ENCODE assay signal across 10 cellular contexts in the genomic region with DNA sequence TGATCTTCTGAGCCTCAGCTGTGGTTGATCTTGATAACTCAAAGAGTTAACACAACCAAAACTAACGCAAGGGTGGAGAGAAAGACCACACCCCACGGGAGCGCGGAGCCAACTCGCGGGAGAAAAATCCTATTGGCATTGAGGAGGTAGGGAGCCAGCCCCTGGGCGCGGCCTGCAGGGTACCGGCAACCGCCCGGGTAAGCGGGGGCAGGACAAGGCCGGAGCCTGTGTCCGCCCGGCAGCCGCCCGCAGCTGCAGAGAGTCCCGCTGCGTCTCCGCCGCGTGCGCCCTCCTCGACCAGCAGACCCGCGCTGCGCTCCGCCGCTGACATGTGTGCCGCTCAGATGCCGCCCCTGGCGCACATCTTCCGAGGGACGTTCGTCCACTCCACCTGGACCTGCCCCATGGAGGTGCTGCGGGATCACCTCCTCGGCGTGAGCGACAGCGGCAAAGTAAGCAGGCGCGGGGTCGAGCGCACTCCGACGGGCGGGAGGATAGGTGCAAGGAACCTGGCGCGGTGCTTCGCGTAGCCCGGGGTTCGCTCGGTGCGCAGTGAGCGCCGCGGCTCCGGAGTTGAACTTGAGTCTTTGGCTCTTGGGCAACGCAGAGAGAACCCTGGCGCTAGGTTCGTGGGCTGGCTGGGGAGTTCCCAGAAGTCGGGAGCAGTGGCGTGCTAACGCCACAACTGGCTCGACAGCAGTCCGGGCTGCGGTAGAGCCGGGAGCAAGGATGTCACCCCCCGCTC. TPM values are rescaled to one million over a fixed set of nuclear protein-coding genes. Genes with fewer than 3 reads are reported as not detected.
A peak's percentile ranks its signal among the peaks of the same experiment; 100 is the strongest.
DNase-seq lines count a peak whose midpoint lies in the region; ATAC-seq, FAIRE-seq and TF ChIP-seq lines count a peak whose summit lies in the region.
"Had no signal": no experiment of that assay in that cellular context is flagged by ENCODE, and none has a peak within 500 bp of the region (broad histone marks: within the 10 kb centered on the region; RNA-seq: fewer than 3 reads in every experiment).

Gene GDA (plus strand): TSS at position 210 of the 745 bp plus-strand sequence. CDS start 120 bp downstream, at position 330.

- H3K4me3 Mint-ChIP-seq in activated T-cell treated with anti-CD3 and anti-CD28 coated beads, Interleukin-2, amount 50 U/mL, for 72 hours: peak within 1 kb of the TSS in 1 of 2 donors; percentile 44
- H3K4me3 Mint-ChIP-seq in activated T-helper 2 cell treated with anti-CD3 and anti-CD28 coated beads, Interferon-gamma antibody, Interleukin-2, Interleukin-4, amounts not matched to agents 10 μg/mL and 5 μg/mL and 100 μg/mL, durations not matched to agents 14 hours and 24 hours and 36 hours (ENCODE audit: low read depth): no peak within 1 kb of the TSS

- peak; percentile 17 for TF ChIP-seq CTCF in VCaP (conservative IDR thresholded peaks at IDR 0.05)
- peak in 1 of 5 experiments; percentile 20 for TF ChIP-seq CTCF in transverse colon (IDR thresholded peaks at IDR 0.05)

- ATAC-seq in activated T-cell treated with anti-CD3 and anti-CD28 coated beads, Interleukin-2, amount 50 U/mL, for 72 hours (replicated peaks in 1 of 2): no peak
- no peak for ATAC-seq in GM18873 (IDR thresholded peaks at IDR 0.05; ENCODE audit: low FRiP score, unreplicated experiment)

- H3K4me1 ChIP-seq in transverse colon: peaks cover 0 to 15% (median 1%) of the 10 kb centered on the region in 4 donors

- peaks cover 44% of the 10 kb centered on the region for H3K27me3 Mint-ChIP-seq in activated T-cell treated with anti-CD3 and anti-CD28 coated beads, Interleukin-2, amount 50 U/mL, for 72 hours (ENCODE audit: low read depth)
- H3K27me3 Mint-ChIP-seq in activated T-helper 2 cell treated with anti-CD3 and anti-CD28 coated beads, Interferon-gamma antibody, Interleukin-2, Interleukin-4, amounts not matched to agents 10 μg/mL and 5 μg/mL and 100 μg/mL, durations not matched to agents 14 hours and 24 hours and 36 hours (ENCODE audit: low read depth): peaks cover 32% of the 10 kb centered on the region

- TF ChIP-seq EP300 in transverse colon (IDR thresholded peaks at IDR 0.05; ENCODE audit: low read depth): no peak

- H3K4me3 ChIP-seq in transverse colon: peak within 1 kb of the TSS; percentile 8 to 55 (median 41)

- peak; percentile 17 to 21 for DNase-seq in activated T-cell treated with anti-CD3 and anti-CD28 coated beads, Interleukin-2, amount 50 U/mL, for 48 hours
- no peak for DNase-seq in activated T-cell treated with anti-CD3 and anti-CD28 coated beads, Interleukin-2, amount 50 U/mL, for 72 hours
- DNase-seq in transverse colon (peak; percentile 70), NCI-H187 (lab: John Stamatoyannopoulos, UW) (no peak)
- DNase-seq in activated T-helper 2 cell treated with anti-CD3 and anti-CD28 coated beads, Interferon-gamma antibody, Interleukin-2, Interleukin-4, amounts not matched to agents 10 μg/mL and 5 μg/mL and 100 μg/mL, durations not matched to agents 14 hours and 24 hours and 36 hours (ENCODE audit: low spot score): no peak
- DNase-seq: activated CD8-positive, alpha-beta memory T cell treated with anti-CD3 and anti-CD28 coated beads, Interleukin-2, amount 50 U/mL, for 4 hours; CD4-positive, CD25-positive, alpha-beta regulatory T cell had no signal

- no peaks in the 10 kb centered on the region for H3K9me3 ChIP-seq in transverse colon

- H3K4me1 Mint-ChIP-seq in activated T-cell treated with anti-CD3 and anti-CD28 coated beads, Interleukin-2, amount 50 U/mL, for 72 hours (ENCODE audit: low read depth): peaks cover 5% of the 10 kb centered on the region
- peaks cover 2% of the 10 kb centered on the region for H3K4me1 Mint-ChIP-seq in activated T-helper 2 cell treated with anti-CD3 and anti-CD28 coated beads, Interferon-gamma antibody, Interleukin-2, Interleukin-4, amounts not matched to agents 10 μg/mL and 5 μg/mL and 100 μg/mL, durations not matched to agents 14 hours and 24 hours and 36 hours (ENCODE audit: low read depth)

- WGBS in transverse colon (ENCODE audit: low coverage in 1 of 2), 2 donors: 7% methylated on average over 67 of the region's 70 CpGs; no CpG with 5 or more reads in 1 of the 2 donors

- H3K36me3 Mint-ChIP-seq in activated T-cell treated with anti-CD3 and anti-CD28 coated beads, Interleukin-2, amount 50 U/mL, for 72 hours (ENCODE audit: insufficient read depth in 2 of 2): no peaks in the 10 kb centered on the region
- no peaks in the 10 kb centered on the region for H3K36me3 Mint-ChIP-seq in activated T-helper 2 cell treated with anti-CD3 and anti-CD28 coated beads, Interferon-gamma antibody, Interleukin-2, Interleukin-4, amounts not matched to agents 10 μg/mL and 5 μg/mL and 100 μg/mL, durations not matched to agents 14 hours and 24 hours and 36 hours (ENCODE audit: low read depth)
- H3K36me3 Mint-ChIP-seq: CD4-positive, CD25-positive, alpha-beta regulatory T cell had no signal

- FAIRE-seq in islet of Langerhans (lab: Jason Lieb, UNC): peak; percentile 64

- H3K27me3 ChIP-seq in transverse colon: peaks cover 23% of the 10 kb centered on the region

- no peaks in the 10 kb centered on the region for H3K36me3 ChIP-seq in transverse colon

- H3K9me3 Mint-ChIP-seq in activated T-cell treated with anti-CD3 and anti-CD28 coated beads, Interleukin-2, amount 50 U/mL, for 72 hours: no peaks in the 10 kb centered on the region
- no peaks in the 10 kb centered on the region for H3K9me3 Mint-ChIP-seq in activated T-helper 2 cell treated with anti-CD3 and anti-CD28 coated beads, Interferon-gamma antibody, Interleukin-2, Interleukin-4, amounts not matched to agents 10 μg/mL and 5 μg/mL and 100 μg/mL, durations not matched to agents 14 hours and 24 hours and 36 hours

- TF ChIP-seq POLR2A in transverse colon (IDR thresholded peaks at IDR 0.05): peak; percentile 66

- intact Hi-C loops in transverse colon (cut with DNase I; ENCODE audit: low total_unique reads): no loop called here
- intact Hi-C loops in activated T-helper 2 cell treated with anti-CD3 and anti-CD28 coated beads, Interferon-gamma antibody, Interleukin-2, Interleukin-4, amounts not matched to agents 10 μg/mL and 5 μg/mL and 100 μg/mL, durations not matched to agents 14 hours and 24 hours and 36 hours (cut with micrococcal nuclease): no loop called here

- in situ Hi-C loops in transverse colon (cut with MboI; ENCODE audit: low pct_ligation_motif_present in 1 of 4, low pct_unique_long_range_greater_than_20kb in 1 of 4, low sequenced_read_pairs in 3 of 4): no loop called here

- H3K27ac Mint-ChIP-seq in activated T-cell treated with anti-CD3 and anti-CD28 coated beads, Interleukin-2, amount 50 U/mL, for 72 hours: no peak within 1 kb of the TSS
- no peak within 1 kb of the TSS for H3K27ac Mint-ChIP-seq in activated T-helper 2 cell treated with anti-CD3 and anti-CD28 coated beads, Interferon-gamma antibody, Interleukin-2, Interleukin-4, amounts not matched to agents 10 μg/mL and 5 μg/mL and 100 μg/mL, durations not matched to agents 14 hours and 24 hours and 36 hours
- H3K27ac Mint-ChIP-seq: CD4-positive, CD25-positive, alpha-beta regulatory T cell had no signal

- H3K27ac ChIP-seq in VCaP (peak within 1 kb of the TSS; percentile 54), transverse colon (peak within 1 kb of the TSS; percentile 52 to 76 (median 60))

RNA-seq across cellular contexts. Expression of gene GDA, which starts in this region (rescaled TPM):
- not detected for total RNA-seq in activated T-cell treated with anti-CD3 and anti-CD28 coated beads, Interleukin-2, amount 50 U/mL, for 72 hours
- total RNA-seq in transverse colon: 10 to 100 TPM in 3 of 4 donors, 1 to 10 TPM in 1; 1.2 to 89.9 (median 55.9) TPM
- 0.07 TPM in 1 of 2 replicates, not detected in the other for total RNA-seq in activated T-helper 2 cell treated with anti-CD3 and anti-CD28 coated beads, Interferon-gamma antibody, Interleukin-2, Interleukin-4, amounts not matched to agents 10 μg/mL and 5 μg/mL and 100 μg/mL, durations not matched to agents 14 hours and 24 hours and 36 hours
- total RNA-seq: CD4-positive, CD25-positive, alpha-beta regulatory T cell had no signal

Comparison
In these comparisons a context has a peak if more than half of its experiments do, and no peak if none do; other contexts are left out.
1. DNase-seq: peak in activated T-cell treated with anti-CD3 and anti-CD28 coated beads, Interleukin-2, amount 50 U/mL, for 48 hours (2 of 2) and transverse colon (single experiment); none in activated T-cell treated with anti-CD3 and anti-CD28 coated beads, Interleukin-2, amount 50 U/mL, for 72 hours (0 of 2), activated T-helper 2 cell treated with anti-CD3 and anti-CD28 coated beads, Interferon-gamma antibody, Interleukin-2, Interleukin-4, amounts not matched to agents 10 μg/mL and 5 μg/mL and 100 μg/mL, durations not matched to agents 14 hours and 24 hours and 36 hours (single experiment) and NCI-H187 (0 of 2).